Comparison of ENCODE assay signal across 23 cellular contexts in the genomic region with DNA sequence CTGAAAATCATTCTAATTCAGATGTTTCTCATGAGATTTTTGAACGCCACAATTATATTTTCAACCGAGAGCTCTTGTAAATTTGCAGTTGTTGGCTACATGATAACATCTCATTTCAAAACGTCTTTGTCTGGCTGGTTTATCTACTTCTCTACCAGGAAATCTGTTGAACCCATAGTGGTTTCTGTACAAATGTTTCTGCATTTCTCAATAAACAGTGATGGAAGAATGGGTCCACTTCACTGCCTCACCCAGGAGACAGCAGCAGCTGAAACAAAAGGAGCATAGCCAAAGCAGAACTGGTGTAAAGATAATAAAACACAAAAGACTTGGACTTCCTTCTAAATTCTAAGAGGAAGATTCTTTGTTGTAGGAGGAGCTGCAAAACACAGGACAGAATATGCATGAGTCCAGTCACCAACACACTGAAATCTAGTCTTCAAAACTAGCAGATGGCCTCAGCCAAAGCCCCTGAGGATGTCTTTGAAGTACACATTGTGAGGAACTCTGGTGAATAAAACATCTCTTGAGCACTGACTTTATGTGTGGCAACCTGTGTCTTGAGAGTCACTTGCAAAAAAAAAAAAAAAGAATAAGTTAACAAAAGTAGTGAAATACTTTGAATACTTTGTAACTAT.
"Had no signal": no experiment of that assay in that cellular context is flagged by ENCODE, and none has a peak within 500 bp of the region (broad histone marks: within the 10 kb centered on the region; RNA-seq: fewer than 3 reads in every experiment).

No MANE protein-coding gene starts in this region.

- H3K4me1 Mint-ChIP-seq: activated B cell treated with CpG ODN at 0.5 μM for 24 hours; activated CD4-positive, alpha-beta T cell treated with anti-CD3 and anti-CD28 coated beads for 36 hours; activated CD8-positive, alpha-beta memory T cell treated with anti-CD3 and anti-CD28 coated beads, Interleukin-2, amount 10 ng/mL, durations not matched to agents 7 days and 5 days; immature natural killer cell; nephron progenitor cell had no signal

- H3K4me3 Mint-ChIP-seq: activated B cell treated with CpG ODN at 0.5 μM for 24 hours; activated CD4-positive, alpha-beta T cell treated with anti-CD3 and anti-CD28 coated beads for 36 hours; activated CD8-positive, alpha-beta memory T cell treated with anti-CD3 and anti-CD28 coated beads, Interleukin-2, amount 10 ng/mL, durations not matched to agents 7 days and 5 days; activated CD8-positive, alpha-beta T cell treated with anti-CD3 and anti-CD28 coated beads, Interleukin-2, amount 10 ng/mL, durations not matched to agents 7 days and 5 days; activated naive CD8-positive, alpha-beta T cell; immature natural killer cell; nephron progenitor cell had no signal

- DNase-seq: activated B cell treated with CpG ODN at 0.5 μM for 24 hours; activated CD4-positive, alpha-beta T cell treated with anti-CD3 and anti-CD28 coated beads for 36 hours; activated CD8-positive, alpha-beta memory T cell treated with anti-CD3 and anti-CD28 coated beads, Interleukin-2, amount 10 ng/mL, durations not matched to agents 7 days and 5 days; activated CD8-positive, alpha-beta T cell treated with anti-CD3 and anti-CD28 coated beads, Interleukin-2, amount 10 ng/mL, durations not matched to agents 7 days and 5 days; activated naive CD4-positive, alpha-beta T cell; activated T-cell treated with anti-CD3 and anti-CD28 coated beads, Interleukin-2, amount 50 U/mL, for 48 hours; aorta; body of pancreas; effector CD8-positive, alpha-beta T cell; erythroblast; heart left ventricle; hypothalamus; immature natural killer cell; kidney; left colon; mammary epithelial cell; nephron progenitor cell; occipital lobe; psoas muscle; stimulated activated CD4-positive, alpha-beta T cell treated with anti-CD3 and anti-CD28 coated beads, Interleukin-15, amount 100 ng/mL, for 24 hours; stimulated activated CD4-positive, alpha-beta T cell treated with anti-CD3 and anti-CD28 coated beads, Interleukin-2, amount 100 ng/mL, for 24 hours; stimulated activated naive CD4-positive, alpha-beta T cell treated with Interleukin-2 at 50 U/mL for 16 hours had no signal

- H3K36me3 Mint-ChIP-seq: activated CD8-positive, alpha-beta memory T cell treated with anti-CD3 and anti-CD28 coated beads, Interleukin-2, amount 10 ng/mL, durations not matched to agents 7 days and 5 days; activated naive CD8-positive, alpha-beta T cell; immature natural killer cell had no signal

- ATAC-seq: activated CD4-positive, alpha-beta T cell treated with anti-CD3 and anti-CD28 coated beads for 36 hours; activated CD8-positive, alpha-beta memory T cell treated with anti-CD3 and anti-CD28 coated beads, Interleukin-2, amount 10 ng/mL, durations not matched to agents 7 days and 5 days; activated CD8-positive, alpha-beta T cell treated with anti-CD3 and anti-CD28 coated beads, Interleukin-2, amount 10 ng/mL, durations not matched to agents 7 days and 5 days; body of pancreas; heart left ventricle; left colon; psoas muscle had no signal

- H3K27ac Mint-ChIP-seq: activated B cell treated with CpG ODN at 0.5 μM for 24 hours; activated CD4-positive, alpha-beta T cell treated with anti-CD3 and anti-CD28 coated beads for 36 hours; activated CD8-positive, alpha-beta memory T cell treated with anti-CD3 and anti-CD28 coated beads, Interleukin-2, amount 10 ng/mL, durations not matched to agents 7 days and 5 days; activated CD8-positive, alpha-beta T cell treated with anti-CD3 and anti-CD28 coated beads, Interleukin-2, amount 10 ng/mL, durations not matched to agents 7 days and 5 days; activated naive CD8-positive, alpha-beta T cell; immature natural killer cell; nephron progenitor cell had no signal

- H3K9me3 Mint-ChIP-seq: activated B cell treated with CpG ODN at 0.5 μM for 24 hours, nephron progenitor cell had no signal
